ENCODE assay signal across 14 cellular contexts in the genomic region with DNA sequence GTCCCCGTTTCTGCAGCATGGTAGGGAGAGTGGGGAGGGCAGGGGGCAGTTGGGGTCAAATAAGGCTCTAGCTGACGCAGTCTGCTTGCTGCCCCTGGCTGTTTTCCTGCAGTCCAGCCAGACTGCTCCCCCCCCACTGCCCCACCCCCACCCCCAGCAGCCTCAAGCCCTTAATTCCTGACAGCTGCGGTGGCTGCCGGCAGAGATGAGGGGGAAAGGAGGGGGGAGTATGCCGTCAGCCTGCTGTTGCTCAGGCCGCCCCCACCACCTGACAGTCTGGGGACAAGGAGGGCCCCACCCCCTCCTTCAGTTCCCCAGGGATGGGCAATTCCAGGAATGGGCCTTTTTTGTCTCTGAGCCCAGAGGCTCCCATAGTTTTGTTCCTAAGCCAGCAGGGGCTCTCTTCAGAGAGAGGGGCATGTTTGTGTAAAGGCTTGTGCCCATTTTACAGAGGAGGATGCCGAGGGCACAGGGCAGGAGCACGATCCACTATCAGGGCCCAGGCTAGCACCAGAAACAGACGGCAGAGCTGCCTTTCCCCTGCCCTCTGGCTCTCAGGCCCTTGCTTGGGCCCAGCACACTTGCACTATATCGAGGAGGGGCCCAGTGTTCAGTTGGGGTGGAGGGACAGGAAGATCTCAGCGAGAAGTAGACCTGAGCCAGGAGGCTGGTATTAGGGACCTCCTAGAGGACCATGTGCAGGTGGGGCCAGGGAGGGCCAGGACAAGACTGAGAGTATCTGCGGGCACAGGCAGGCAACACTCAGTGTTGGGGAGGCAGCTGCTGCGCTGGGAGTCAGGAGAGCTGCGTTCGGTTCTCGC. TPM values are rescaled to one million over a fixed set of nuclear protein-coding genes. Genes with fewer than 3 reads are reported as not detected.
DNase-seq lines count a peak whose midpoint lies in the region; ATAC-seq and TF ChIP-seq lines count a peak whose summit lies in the region.
"Had no signal": no experiment of that assay in that cellular context is flagged by ENCODE, and none has a peak within 500 bp of the region (broad histone marks: within the 10 kb centered on the region; RNA-seq: fewer than 3 reads in every experiment).

No MANE protein-coding gene starts in this region.

- peak overlapping the region; percentile 82 for H3K4me2 ChIP-seq in SU-DHL-6 (ENCODE audit: low read depth, low read length, poor library complexity, severe bottlenecking)

- no peaks in the 10 kb centered on the region for H4K20me1 ChIP-seq in SU-DHL-6 (ENCODE audit: low read depth, low read length)

- intact Hi-C loops in Caco-2 (cut with micrococcal nuclease; ENCODE audit: unreplicated experiment) (no loop called here), cardiac septum (cut with DNase I) (no loop called here)

- H3K27ac Mint-ChIP-seq in Caco-2 (ENCODE audit: unreplicated experiment): peak overlapping the region; percentile 25

- peak overlapping the region; percentile 2 for H2AFZ ChIP-seq in SU-DHL-6 (ENCODE audit: low read depth, low read length, severe bottlenecking)

- no peaks in the 10 kb centered on the region for H3K36me3 Mint-ChIP-seq in Caco-2 (ENCODE audit: insufficient read depth, unreplicated experiment)

- peaks cover 2% of the 10 kb centered on the region for H3K27me3 Mint-ChIP-seq in Caco-2 (ENCODE audit: insufficient read depth, unreplicated experiment)

- no peak for TF ChIP-seq CTCF in Caco-2 (IDR thresholded peaks at IDR 0.05; ENCODE audit: insufficient read depth in 1 of 2, low read depth in 1 of 2, low read length in 1 of 2, severe bottlenecking in 1 of 2, unreplicated experiment in 1 of 2)
- TF ChIP-seq CTCF in HEK293 (tag by site-specific recombination; IDR thresholded peaks at IDR 0.05): no peak
- TF ChIP-seq CTCF in SU-DHL-6 (IDR thresholded peaks at IDR 0.05; ENCODE audit: insufficient read depth, low read length, poor library complexity, severe bottlenecking): no peak
- TF ChIP-seq CTCF in GM13976 (IDR thresholded peaks at IDR 0.05; ENCODE audit: borderline replicate concordance, control extremely low read depth, extremely low read depth, insufficient read depth, missing control alignments): no peak

- H3K4me3 ChIP-seq in Caco-2 (ENCODE audit: low read depth, low read length) (no peak overlapping the region), HEK293 (ENCODE audit: low read depth, low read length) (no peak overlapping the region), SU-DHL-6 (ENCODE audit: insufficient read depth, low read length, poor library complexity, severe bottlenecking) (peak overlapping the region; percentile 29)

- H3K4me1 ChIP-seq in Caco-2: peaks cover 21% of the 10 kb centered on the region
- peaks cover 3% of the 10 kb centered on the region for H3K4me1 ChIP-seq in HEK293 (ENCODE audit: control insufficient read depth, insufficient read depth, low read length)
- H3K4me1 ChIP-seq: prostate gland had no signal

- H3K9ac ChIP-seq in SU-DHL-6 (ENCODE audit: low read length): peak overlapping the region; percentile 92

- peaks cover 37% of the 10 kb centered on the region for H3F3A ChIP-seq in SU-DHL-6 (ENCODE audit: insufficient read depth)

- ATAC-seq in HG02763 (IDR thresholded peaks at IDR 0.05; ENCODE audit: unreplicated experiment): no peak
- ATAC-seq: left ventricle myocardium superior had no signal

- POLR2A ChIA-PET in Caco-2 (lab: Charles Lee): interaction anchor here (1.3 kb wide), 1 partner anchor 16 kb away, joined by 5 read pairs; no protein-coding TSS in a partner anchor
- POLR2A ChIA-PET in HEK293 (lab: Yijun Ruan, JAX): interaction anchor here (1.3 kb wide), 1 partner anchor 19 kb away, joined by 6 read pairs; no protein-coding TSS in a partner anchor

- H3K4me3 Mint-ChIP-seq in Caco-2 (ENCODE audit: unreplicated experiment): no peak overlapping the region

- H3K9me3 ChIP-seq in Caco-2: no peaks in the 10 kb centered on the region
- H3K9me3 ChIP-seq in HEK293 (ENCODE audit: control insufficient read depth, insufficient read depth, low read depth, low read length): no peaks in the 10 kb centered on the region
- H3K9me3 ChIP-seq in SU-DHL-6 (ENCODE audit: insufficient read depth, low read length): no peaks in the 10 kb centered on the region
- H3K9me3 ChIP-seq: prostate gland had no signal

- DNase-seq in Caco-2 (peak in 1 of 2 experiments; percentile 40), myocyte (ENCODE audit: low read depth) (peak; percentile 85), T-helper 1 cell (no peak), GM13976 (ENCODE audit: low spot score) (no peak), cardiac septum (ENCODE audit: low spot score) (no peak)
- DNase-seq: EL, left ventricle myocardium superior, NCI-H2029, SIG-M5 had no signal

- H3K9me3 Mint-ChIP-seq in Caco-2 (ENCODE audit: unreplicated experiment): no peaks in the 10 kb centered on the region

- H3K27me3 ChIP-seq in Caco-2 (replicated peaks; ENCODE audit: control insufficient read depth, insufficient read depth, low read length) (no peaks in the 10 kb centered on the region), SU-DHL-6 (ENCODE audit: low read length) (no peaks in the 10 kb centered on the region)

- H3K27ac ChIP-seq in HEK293 (ENCODE audit: extremely low read depth, low read depth, low read length) (no peak overlapping the region), SU-DHL-6 (ENCODE audit: low read depth, low read length) (peak overlapping the region; percentile 98)
- H3K27ac ChIP-seq: prostate gland had no signal

- in situ Hi-C loops in GM13976 (cut with MboI; ENCODE audit: low sequenced_read_pairs, unreplicated experiment): no loop called here

- no peaks in the 10 kb centered on the region for H3K4me1 Mint-ChIP-seq in Caco-2 (ENCODE audit: low read depth, unreplicated experiment)

- no peaks in the 10 kb centered on the region for H3K9me2 ChIP-seq in SU-DHL-6 (replicated peaks; ENCODE audit: insufficient read depth, low read length)

- H3K79me2 ChIP-seq in SU-DHL-6 (ENCODE audit: insufficient read depth, low read length): peaks cover 25% of the 10 kb centered on the region; the same call in 1 of the 2 replicates

- no peaks in the 10 kb centered on the region for H3K36me3 ChIP-seq in Caco-2 (ENCODE audit: control insufficient read depth, insufficient read depth, low read length)
- H3K36me3 ChIP-seq in HEK293 (ENCODE audit: control insufficient read depth in 2 of 2, insufficient read depth in 1 of 2, low read length in 2 of 2): no peaks in the 10 kb centered on the region
- H3K36me3 ChIP-seq in SU-DHL-6 (ENCODE audit: low read length): no peaks in the 10 kb centered on the region
- H3K36me3 ChIP-seq: prostate gland had no signal

- no TSS peak for BruUV-seq in Caco-2 (replicated peaks; lab: Mats Ljungman, UMichigan)

- CTCF ChIA-PET in Caco-2 (lab: Charles Lee): interaction anchor here (0.6 to 3.3 kb wide), 5 partner anchors 16 to 123 kb away, joined by 3 to 22 read pairs (median 5); no protein-coding TSS in a partner anchor
- CTCF ChIA-PET in HEK293 (lab: Yijun Ruan, JAX): interaction anchor here (0.6 to 17.7 kb wide), 6 partner anchors 8 to 192 kb away, joined by 3 to 552 read pairs (median 6); no protein-coding TSS in a partner anchor

TF ChIP-seq in HEK293, 187 proteins besides CTCF, POLR2A, EP300 and RAD21 (continues in another document):
- TF ChIP-seq, protein P1, sequence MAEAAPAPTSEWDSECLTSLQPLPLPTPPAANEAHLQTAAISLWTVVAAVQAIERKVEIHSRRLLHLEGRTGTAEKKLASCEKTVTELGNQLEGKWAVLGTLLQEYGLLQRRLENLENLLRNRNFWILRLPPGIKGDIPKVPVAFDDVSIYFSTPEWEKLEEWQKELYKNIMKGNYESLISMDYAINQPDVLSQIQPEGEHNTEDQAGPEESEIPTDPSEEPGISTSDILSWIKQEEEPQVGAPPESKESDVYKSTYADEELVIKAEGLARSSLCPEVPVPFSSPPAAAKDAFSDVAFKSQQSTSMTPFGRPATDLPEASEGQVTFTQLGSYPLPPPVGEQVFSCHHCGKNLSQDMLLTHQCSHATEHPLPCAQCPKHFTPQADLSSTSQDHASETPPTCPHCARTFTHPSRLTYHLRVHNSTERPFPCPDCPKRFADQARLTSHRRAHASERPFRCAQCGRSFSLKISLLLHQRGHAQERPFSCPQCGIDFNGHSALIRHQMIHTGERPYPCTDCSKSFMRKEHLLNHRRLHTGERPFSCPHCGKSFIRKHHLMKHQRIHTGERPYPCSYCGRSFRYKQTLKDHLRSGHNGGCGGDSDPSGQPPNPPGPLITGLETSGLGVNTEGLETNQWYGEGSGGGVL (tag by site-specific recombination; IDR thresholded peaks at IDR 0.05): peak; percentile 54; the same call in 1 of the 2 replicates
- TF ChIP-seq ZNF302 (tag by site-specific recombination; IDR thresholded peaks at IDR 0.05; ENCODE audit: low read depth) (no peak), ZSCAN16 (tag by site-specific recombination; IDR thresholded peaks at IDR 0.05) (no peak), ZNF654 (tag by site-specific recombination; IDR thresholded peaks at IDR 0.05; ENCODE audit: low read depth) (no peak), ZNF350 (tag by site-specific recombination; IDR thresholded peaks at IDR 0.05) (no peak), ZFP3 (tag by site-specific recombination; IDR thresholded peaks at IDR 0.05; ENCODE audit: low read depth) (no peak), ZNF335 (tag by site-specific recombination; conservative IDR thresholded peaks at IDR 0.05) (no peak)
- TF ChIP-seq, protein P2, sequence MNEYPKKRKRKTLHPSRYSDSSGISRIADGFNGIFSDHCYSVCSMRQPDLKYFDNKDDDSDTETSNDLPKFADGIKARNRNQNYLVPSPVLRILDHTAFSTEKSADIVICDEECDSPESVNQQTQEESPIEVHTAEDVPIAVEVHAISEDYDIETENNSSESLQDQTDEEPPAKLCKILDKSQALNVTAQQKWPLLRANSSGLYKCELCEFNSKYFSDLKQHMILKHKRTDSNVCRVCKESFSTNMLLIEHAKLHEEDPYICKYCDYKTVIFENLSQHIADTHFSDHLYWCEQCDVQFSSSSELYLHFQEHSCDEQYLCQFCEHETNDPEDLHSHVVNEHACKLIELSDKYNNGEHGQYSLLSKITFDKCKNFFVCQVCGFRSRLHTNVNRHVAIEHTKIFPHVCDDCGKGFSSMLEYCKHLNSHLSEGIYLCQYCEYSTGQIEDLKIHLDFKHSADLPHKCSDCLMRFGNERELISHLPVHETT (tag by site-specific recombination; IDR thresholded peaks at IDR 0.05): no peak

RNA-seq across cellular contexts. Expression of a gene that starts 1.5 kb away (rescaled TPM):
- total RNA-seq in Caco-2 (2022) (0.81 and 1.2 TPM in 2 replicates), myocyte (18.8 and 63.4 TPM in 2 replicates), cardiac septum (not detected)
- polyA plus RNA-seq in myocyte (2012): 20.1 TPM
- total RNA-seq: left ventricle myocardium superior had no signal

RNA-seq across cellular contexts. Expression of a gene that starts 19.5 kb away (rescaled TPM):
- total RNA-seq in Caco-2 (2022) (18.3 and 20.3 TPM in 2 replicates), myocyte (0.31 and 0.37 TPM in 2 replicates), cardiac septum (0.46 TPM)
- polyA plus RNA-seq in myocyte (2012): not detected
- total RNA-seq: HT-29 had no signal

RNA-seq across cellular contexts. Expression of a gene that starts 47.5 kb away (rescaled TPM):
- total RNA-seq in Caco-2 (2022) (not detected in 2 replicates), myocyte (49.9 and 65.9 TPM in 2 replicates), cardiac septum (0.13 TPM)
- 10.0 TPM for polyA plus RNA-seq in myocyte (2012)
- total RNA-seq: HT-29 had no signal

Comparison
In these comparisons a context has a peak if more than half of its experiments do, and no peak if none do; other contexts are left out.
1. RNA of a gene that starts 19.5 kb away (total RNA-seq): 18.3 to 20.3 TPM in Caco-2; 0.46 TPM in cardiac septum (single experiment) and 0.31 to 0.37 TPM in myocyte; every median in the first group is over 10 times any median in the second.
2. RNA of a gene that starts 47.5 kb away (total RNA-seq): 49.9 to 65.9 TPM in myocyte; 0.13 TPM in cardiac septum (single experiment) and not detected in Caco-2; every median in the first group is over 10 times any median in the second.